Comparison of ENCODE assay signal across 8 cellular contexts in genomic region chr19:13164370-13165090, GRCh38. TPM values are rescaled to one million over a fixed set of nuclear protein-coding genes. Genes with fewer than 3 reads are reported as not detected.
DNase-seq lines count a peak whose midpoint lies in the region; ATAC-seq lines count a peak whose summit lies in the region.

No MANE protein-coding gene starts in this region.

- POLR2A ChIA-PET in T-cell (lab: Charles Lee): interaction anchor here (0.6 to 1.6 kb wide), 3 partner anchors 12 to 1240 kb away, joined by 3 to 6 read pairs (median 5); no protein-coding TSS in a partner anchor

- H3K9me3 Mint-ChIP-seq in T-cell: no peaks in the 10 kb centered on the region
- H3K9me3 Mint-ChIP-seq in stimulated activated memory B cell treated with anti-CD40 and anti-IgM and Interleukin-4, amounts not matched to agents 10 μg/mL and 1 μg/mL and 100 μg/mL, for 72 hours: no peaks in the 10 kb centered on the region

- ATAC-seq in T-cell (replicated peaks in 1 of 4): peak in 1 of 4 experiments; percentile 5
- ATAC-seq in stimulated activated memory B cell treated with anti-CD40 and anti-IgM and Interleukin-4, amounts not matched to agents 10 μg/mL and 1 μg/mL and 100 μg/mL, for 72 hours: no peak
- ATAC-seq in GM18868 (IDR thresholded peaks at IDR 0.05; ENCODE audit: unreplicated experiment): no peak

- CTCF ChIA-PET in T-cell (lab: Charles Lee): interaction anchor here in 1 of 2 donors (0.5 to 1.2 kb wide), 2 partner anchors 14 to 64 kb away, joined by 3 to 4 read pairs; partner anchors contain the start of genes IER2 and STX10

- peak overlapping the region; percentile 52 to 82 (median 58) for H3K4me3 Mint-ChIP-seq in T-cell
- peak overlapping the region; percentile 24 for H3K4me3 Mint-ChIP-seq in stimulated activated memory B cell treated with anti-CD40 and anti-IgM and Interleukin-4, amounts not matched to agents 10 μg/mL and 1 μg/mL and 100 μg/mL, for 72 hours

- peaks cover 71 to 86% (median 79%) of the 10 kb centered on the region in 3 donors for H3K4me1 Mint-ChIP-seq in T-cell
- peaks cover 85% of the 10 kb centered on the region for H3K4me1 Mint-ChIP-seq in stimulated activated memory B cell treated with anti-CD40 and anti-IgM and Interleukin-4, amounts not matched to agents 10 μg/mL and 1 μg/mL and 100 μg/mL, for 72 hours

- H3K36me3 Mint-ChIP-seq in T-cell: no peaks in the 10 kb centered on the region
- H3K36me3 Mint-ChIP-seq in stimulated activated memory B cell treated with anti-CD40 and anti-IgM and Interleukin-4, amounts not matched to agents 10 μg/mL and 1 μg/mL and 100 μg/mL, for 72 hours: no peaks in the 10 kb centered on the region

- H3K27me3 Mint-ChIP-seq in T-cell: no peaks in the 10 kb centered on the region
- no peaks in the 10 kb centered on the region for H3K27me3 Mint-ChIP-seq in stimulated activated memory B cell treated with anti-CD40 and anti-IgM and Interleukin-4, amounts not matched to agents 10 μg/mL and 1 μg/mL and 100 μg/mL, for 72 hours

- DNase-seq in COR-L47 (lab: John Stamatoyannopoulos, UW): peak; percentile 90
- DNase-seq in Kasumi-1 (lab: John Stamatoyannopoulos, UW): peak; percentile 87 to 91
- DNase-seq in T-cell: peak in 10 of 34 experiments; percentile 3 to 54 (median 31)
- peak; percentile 47 for DNase-seq in central memory CD4-positive, alpha-beta T cell
- DNase-seq in kidney glomerular epithelial cell (lab: John Stamatoyannopoulos, UW): peak; percentile 38
- no peak for DNase-seq in NCI-H128 (lab: John Stamatoyannopoulos, UW; ENCODE audit: unreplicated experiment)

- peak overlapping the region; percentile 99 to 100 for H3K27ac Mint-ChIP-seq in T-cell
- peak overlapping the region; percentile 75 for H3K27ac Mint-ChIP-seq in stimulated activated memory B cell treated with anti-CD40 and anti-IgM and Interleukin-4, amounts not matched to agents 10 μg/mL and 1 μg/mL and 100 μg/mL, for 72 hours

RNA-seq across cellular contexts. Expression of gene IER2, which starts 14.3 kb away (rescaled TPM):
- 100 to 1,000 TPM; 165 to 413 (median 196) TPM for total RNA-seq in T-cell

RNA-seq across cellular contexts. Expression of gene STX10, which starts 14.4 kb away (rescaled TPM):
- 10 to 100 TPM; 43.8 to 89.6 (median 67.3) TPM for total RNA-seq in T-cell

RNA-seq across cellular contexts. Expression of gene NACC1, which starts 46.5 kb away (rescaled TPM):
- total RNA-seq in T-cell: 10 to 100 TPM; 23.8 to 44.9 (median 38.1) TPM

RNA-seq across cellular contexts. Expression of gene TRMT1, which starts 48.0 kb away (rescaled TPM):
- 100 to 1,000 TPM in 2 of 5 donors, 10 to 100 TPM in 3; 68.9 to 121 (median 95.6) TPM for total RNA-seq in T-cell
